Comparison of ENCODE assay signal across 17 cellular contexts in the genomic region with DNA sequence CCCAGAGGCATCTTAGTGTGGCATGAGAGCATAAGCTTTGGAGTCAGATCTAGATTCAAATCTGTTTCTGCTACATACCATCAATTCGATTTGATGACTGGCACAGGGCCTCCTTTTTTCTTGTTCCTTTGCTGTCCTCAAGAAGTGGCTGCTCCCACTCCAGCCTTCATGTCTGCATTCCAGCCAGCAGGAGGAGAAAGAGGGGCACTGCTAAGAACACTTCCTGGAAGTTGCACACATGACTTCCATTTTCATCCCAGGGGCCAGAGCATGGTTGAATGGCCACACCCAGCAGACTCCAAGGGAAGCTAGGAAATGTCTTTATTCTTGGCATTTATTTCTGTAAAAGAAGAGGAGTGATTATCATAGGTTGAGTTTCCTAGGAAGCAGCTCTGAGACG. TPM values are rescaled to one million over a fixed set of nuclear protein-coding genes. Genes with fewer than 3 reads are reported as not detected.
DNase-seq lines count a peak whose midpoint lies in the region; ATAC-seq, FAIRE-seq and TF ChIP-seq lines count a peak whose summit lies in the region.
"Had no signal": no experiment of that assay in that cellular context is flagged by ENCODE, and none has a peak within 500 bp of the region (broad histone marks: within the 10 kb centered on the region; RNA-seq: fewer than 3 reads in every experiment).

No MANE protein-coding gene starts in this region.

- TF ChIP-seq CTCF in chondrocyte (IDR thresholded peaks at IDR 0.05) (peak; percentile 49), pancreas (IDR thresholded peaks at IDR 0.05) (no peak)

- H3K36me3 ChIP-seq in pancreas: no peaks in the 10 kb centered on the region
- H3K36me3 ChIP-seq: colonic mucosa had no signal

- H3K4me1 ChIP-seq in pancreas: no peaks in the 10 kb centered on the region
- H3K4me1 ChIP-seq: colonic mucosa, testis had no signal

- H3K9me3 ChIP-seq in pancreas: no peaks in the 10 kb centered on the region
- H3K9me3 ChIP-seq: colonic mucosa, testis had no signal

- H3K27ac Mint-ChIP-seq in chondrocyte (ENCODE audit: unreplicated experiment): no peak overlapping the region
- H3K27ac Mint-ChIP-seq in activated CD4-positive, alpha-beta T cell treated with anti-CD3 and anti-CD28 coated beads for 36 hours: no peak overlapping the region

- H3K4me3 Mint-ChIP-seq in chondrocyte (ENCODE audit: unreplicated experiment): no peak overlapping the region
- no peak overlapping the region for H3K4me3 Mint-ChIP-seq in activated CD4-positive, alpha-beta T cell treated with anti-CD3 and anti-CD28 coated beads for 36 hours

- WGBS in pancreas, 2 donors: 85 to 92% methylated on average over 2 of the region's 2 CpGs

- H3K9me3 Mint-ChIP-seq in chondrocyte (ENCODE audit: low read depth): peaks cover 20% of the 10 kb centered on the region
- H3K9me3 Mint-ChIP-seq in activated CD4-positive, alpha-beta T cell treated with anti-CD3 and anti-CD28 coated beads for 36 hours (ENCODE audit: low read depth): peaks cover 12% of the 10 kb centered on the region

- intact Hi-C loops in pancreas (cut with DNase I): no loop called here
- intact Hi-C loops in activated CD4-positive, alpha-beta T cell treated with anti-CD3 and anti-CD28 coated beads for 36 hours (cut with DNase I, micrococcal nuclease): no loop called here

- peaks cover 13% of the 10 kb centered on the region for H3K4me1 Mint-ChIP-seq in chondrocyte (ENCODE audit: low read depth)
- H3K4me1 Mint-ChIP-seq in activated CD4-positive, alpha-beta T cell treated with anti-CD3 and anti-CD28 coated beads for 36 hours: peaks cover 4% of the 10 kb centered on the region

- H3K27ac ChIP-seq in pancreas: no peak overlapping the region
- H3K27ac ChIP-seq: colonic mucosa, HL-60, testis had no signal

- no peak for FAIRE-seq in pancreas (lab: Jason Lieb, UNC)
- FAIRE-seq: kidney, small intestine had no signal

- CTCF ChIA-PET in activated CD4-positive, alpha-beta T cell treated with anti-CD3 and anti-CD28 coated beads for 36 hours (lab: Charles Lee): no interaction called here

- H3K27me3 Mint-ChIP-seq in chondrocyte (ENCODE audit: low read depth): no peaks in the 10 kb centered on the region
- H3K27me3 Mint-ChIP-seq in activated CD4-positive, alpha-beta T cell treated with anti-CD3 and anti-CD28 coated beads for 36 hours: no peaks in the 10 kb centered on the region

- H3K27me3 ChIP-seq in pancreas: no peaks in the 10 kb centered on the region
- H3K27me3 ChIP-seq: colonic mucosa, testis had no signal

- POLR2A ChIA-PET in activated CD4-positive, alpha-beta T cell treated with anti-CD3 and anti-CD28 coated beads for 36 hours (lab: Charles Lee): no interaction called here

- no peak for ATAC-seq in pancreas
- ATAC-seq in activated CD4-positive, alpha-beta T cell treated with anti-CD3 and anti-CD28 coated beads for 36 hours: no peak

- no peak overlapping the region for H3K4me3 ChIP-seq in pancreas
- H3K4me3 ChIP-seq: colonic mucosa, testis had no signal

- DNase-seq in EL (peak; percentile 31), LHCN-M2 (ENCODE audit: low read depth) (peak; percentile 43), chondrocyte (ENCODE audit: low spot score) (no peak), myocyte (ENCODE audit: low read depth) (peak; percentile 19), pancreas (no peak), amniotic stem cell (lab: John Stamatoyannopoulos, UW) (no peak)
- no peak for DNase-seq in activated CD4-positive, alpha-beta T cell treated with anti-CD3 and anti-CD28 coated beads for 36 hours
- DNase-seq in effector CD4-positive, alpha-beta T cell: no peak
- DNase-seq: activated naive CD4-positive, alpha-beta T cell treated with anti-CD3 and anti-CD28 coated beads, Interleukin-2, amount 50 U/mL, for 16 hours; colonic mucosa; foreskin fibroblast; kidney; MV-4-11; small intestine; T-helper 9 cell; testis had no signal

- H3K36me3 Mint-ChIP-seq in chondrocyte (ENCODE audit: low read depth): peaks cover 3% of the 10 kb centered on the region
- no peaks in the 10 kb centered on the region for H3K36me3 Mint-ChIP-seq in activated CD4-positive, alpha-beta T cell treated with anti-CD3 and anti-CD28 coated beads for 36 hours (ENCODE audit: low read depth)

RNA-seq across cellular contexts. Expression of a gene that starts 50.4 kb away (rescaled TPM):
- 0.32 and 0.34 TPM in 2 replicates for total RNA-seq in LHCN-M2 (2014; rRNA removed)
- polyA plus RNA-seq in LHCN-M2 (2012): 0.17 TPM
- total RNA-seq in chondrocyte: 0.97 to 2.3 TPM (median 1.1 TPM) in 3 replicates
- total RNA-seq in myocyte: 3.5 and 29.7 TPM in 2 replicates
- 2.2 TPM for polyA plus RNA-seq in myocyte (2012)
- 1 to 10 TPM; 1.2 to 2.9 (median 2.1) TPM for total RNA-seq in pancreas
- 1 to 10 TPM; 2.3 to 4.9 TPM for polyA plus RNA-seq in pancreas
- under 1 TPM; 0.16 to 0.30 TPM for total RNA-seq in activated CD4-positive, alpha-beta T cell treated with anti-CD3 and anti-CD28 coated beads for 36 hours

Comparison
In these comparisons a context has a peak if more than half of its experiments do, and no peak if none do; other contexts are left out.
1. DNase-seq: peak in EL (single experiment), LHCN-M2 (single experiment) and myocyte (single experiment); none in chondrocyte (single experiment), pancreas (0 of 6), activated CD4-positive, alpha-beta T cell treated with anti-CD3 and anti-CD28 coated beads for 36 hours (single experiment), effector CD4-positive, alpha-beta T cell (single experiment) and amniotic stem cell (single experiment).